ENCODE assay signal across 1 cellular context in genomic region chr11:14327105-14327504, GRCh38.
TF ChIP-seq lines count a peak whose summit lies in the region.

No MANE protein-coding gene starts in this region.

TF ChIP-seq in A549, 52 proteins besides CTCF, POLR2A, EP300 and RAD21 (continued from another document):
- TF ChIP-seq REST (IDR thresholded peaks at IDR 0.05) (no peak), NFE2L2 (conservative IDR thresholded peaks at IDR 0.05; ENCODE audit: low read length) (no peak), RARB (CRISPR knock-in tag; IDR thresholded peaks at IDR 0.05) (no peak), TP53 (CRISPR knock-in tag; IDR thresholded peaks at IDR 0.05) (no peak), ZFP36 (IDR thresholded peaks at IDR 0.05; ENCODE audit: borderline replicate concordance, partially characterized antibody) (no peak), RNF2 (IDR thresholded peaks at IDR 0.05; ENCODE audit: borderline replicate concordance, low read depth) (no peak), HOXB13 (CRISPR knock-in tag; IDR thresholded peaks at IDR 0.05; ENCODE audit: low read depth) (no peak), MAFK (IDR thresholded peaks at IDR 0.05; ENCODE audit: partially characterized antibody) (no peak)
